Comparison of ENCODE assay signal across 12 cellular contexts in genomic region chr1:178538192-178538916, GRCh38. TPM values are rescaled to one million over a fixed set of nuclear protein-coding genes. Genes with fewer than 3 reads are reported as not detected.
DNase-seq lines count a peak whose midpoint lies in the region; ATAC-seq and TF ChIP-seq lines count a peak whose summit lies in the region.
"Had no signal": no experiment of that assay in that cellular context is flagged by ENCODE, and none has a peak within 500 bp of the region (broad histone marks: within the 10 kb centered on the region; RNA-seq: fewer than 3 reads in every experiment).

No MANE protein-coding gene starts in this region.

- H3K36me3 ChIP-seq in adipocyte (ENCODE audit: control insufficient read depth, insufficient read depth, low read length, severe bottlenecking), result no peaks in the 10 kb centered on the region
- no peaks in the 10 kb centered on the region for H3K36me3 ChIP-seq in subcutaneous abdominal adipose tissue (ENCODE audit: control insufficient read depth in 5 of 5, insufficient read depth in 5 of 5, low read length in 5 of 5)
- no peaks in the 10 kb centered on the region for H3K36me3 ChIP-seq in ascending aorta
- H3K36me3 ChIP-seq: suprapubic skin had no signal

- peak overlapping the region; percentile 64 for H3K9ac ChIP-seq in adipocyte (ENCODE audit: low read length)
- H3K9ac ChIP-seq in subcutaneous abdominal adipose tissue (ENCODE audit: low read length in 5 of 5), result no peak overlapping the region

- peak; percentile 31 for DNase-seq in activated effector memory CD4-positive, alpha-beta T cell treated with anti-CD3 and anti-CD28 coated beads, Interleukin-2, amount 50 U/mL, for 16 hours
- no peak for DNase-seq in activated effector memory CD4-positive, alpha-beta T cell treated with Interleukin-2 at 50 U/mL for 16 hours
- DNase-seq in adipocyte (ENCODE audit: low read depth), result peak; percentile 61
- DNase-seq in hepatic stellate cell (ENCODE audit: low spot score), result peak; percentile 73
- DNase-seq in nucleus accumbens (lab: John Stamatoyannopoulos, UW), result no peak
- DNase-seq in ascending aorta (ENCODE audit: low spot score in 2 of 2), result no peak
- DNase-seq: ACHN; naive thymus-derived CD8-positive, alpha-beta T cell; NCI-H1417 treated with DMSO at 0.1 percent for 48 hours had no signal

- intact Hi-C loops in ascending aorta (cut with DNase I), result no loop called here

- H3K9me3 ChIP-seq in adipocyte (ENCODE audit: control insufficient read depth, low read length), result no peaks in the 10 kb centered on the region
- H3K9me3 ChIP-seq in subcutaneous abdominal adipose tissue (ENCODE audit: control insufficient read depth in 5 of 5, low read length in 5 of 5), result no peaks in the 10 kb centered on the region
- H3K9me3 ChIP-seq in ascending aorta, result no peaks in the 10 kb centered on the region
- H3K9me3 ChIP-seq: suprapubic skin had no signal

- no peak for TF ChIP-seq CTCF in ascending aorta (IDR thresholded peaks at IDR 0.05)

- H3K4me3 ChIP-seq in adipocyte (ENCODE audit: low read length) (peak overlapping the region; percentile 57), subcutaneous abdominal adipose tissue (ENCODE audit: low read depth in 1 of 5, low read length in 5 of 5) (no peak overlapping the region), ascending aorta (no peak overlapping the region)
- H3K4me3 ChIP-seq: suprapubic skin had no signal

- H3K27ac ChIP-seq in subcutaneous abdominal adipose tissue (ENCODE audit: low read depth, low read length), result peak overlapping the region; percentile 23
- H3K27ac ChIP-seq in ascending aorta, result no peak overlapping the region
- H3K27ac ChIP-seq: suprapubic skin had no signal

- ATAC-seq in HG03520 (IDR thresholded peaks at IDR 0.05; ENCODE audit: unreplicated experiment), result no peak
- ATAC-seq: naive thymus-derived CD8-positive, alpha-beta T cell had no signal

- peaks cover 60% of the 10 kb centered on the region for H3K4me1 ChIP-seq in adipocyte (ENCODE audit: control insufficient read depth, insufficient read depth, low read length)
- H3K4me1 ChIP-seq in subcutaneous abdominal adipose tissue (ENCODE audit: control insufficient read depth in 5 of 5, insufficient read depth in 5 of 5, low read length in 5 of 5), result peaks cover 5 to 44% (median 36%) of the 10 kb centered on the region in 5 donors
- peaks cover 0 to 6% of the 10 kb centered on the region in 2 donors for H3K4me1 ChIP-seq in ascending aorta

- no peaks in the 10 kb centered on the region for H3K27me3 ChIP-seq in adipocyte (replicated peaks; ENCODE audit: control insufficient read depth, insufficient read depth, low read length)
- H3K27me3 ChIP-seq in subcutaneous abdominal adipose tissue (ENCODE audit: control insufficient read depth in 5 of 5, insufficient read depth in 4 of 5, low read length in 5 of 5), result peaks cover 0 to 12% (median 0%) of the 10 kb centered on the region in 5 donors
- H3K27me3 ChIP-seq in ascending aorta, result no peaks in the 10 kb centered on the region
- H3K27me3 ChIP-seq: suprapubic skin had no signal

RNA-seq across cellular contexts. Expression of gene TEX35, which starts 25.4 kb away (rescaled TPM):
- not detected for total RNA-seq in ascending aorta
- total RNA-seq: naive thymus-derived CD8-positive, alpha-beta T cell had no signal

RNA-seq across cellular contexts. Expression of gene CLEC20A, which starts 41.6 kb away (rescaled TPM):
- not detected for total RNA-seq in ascending aorta
- total RNA-seq: suprapubic skin had no signal

Comparison
In these comparisons a context has a peak if more than half of its experiments do, and no peak if none do; other contexts are left out.
1. DNase-seq: peak in activated effector memory CD4-positive, alpha-beta T cell treated with anti-CD3 and anti-CD28 coated beads, Interleukin-2, amount 50 U/mL, for 16 hours (single experiment), adipocyte (single experiment) and hepatic stellate cell (single experiment); none in activated effector memory CD4-positive, alpha-beta T cell treated with Interleukin-2 at 50 U/mL for 16 hours (single experiment), nucleus accumbens (0 of 56) and ascending aorta (0 of 2).